ENCODE assay signal across 26 cellular contexts in genomic region chr20:58886546-58886945, GRCh38. TPM values are rescaled to one million over a fixed set of nuclear protein-coding genes. Genes with fewer than 3 reads are reported as not detected.
DNase-seq lines count a peak whose midpoint lies in the region; ATAC-seq, FAIRE-seq and TF ChIP-seq lines count a peak whose summit lies in the region.
"Had no signal": no experiment of that assay in that cellular context is flagged by ENCODE, and none has a peak within 500 bp of the region (broad histone marks: within the 10 kb centered on the region; RNA-seq: fewer than 3 reads in every experiment).

No MANE protein-coding gene starts in this region.

- intact Hi-C loops in GM12878 (cut with micrococcal nuclease; ENCODE audit: unreplicated experiment): loop anchor here (2.0 kb wide), 1 partner anchor 16 kb away; no protein-coding TSS in a partner anchor

- TF ChIP-seq RAD21 in GM12878 (IDR thresholded peaks at IDR 0.05; ENCODE audit: insufficient read depth, low read depth, low read length): no peak

- H3K79me2 ChIP-seq in KMS-11 (ENCODE audit: insufficient read depth, low read depth): peaks cover 4% of the 10 kb centered on the region; the same call in 1 of the 2 replicates
- H3K79me2 ChIP-seq in GM12878 (ENCODE audit: control insufficient read depth, insufficient read depth, low read length): peaks cover 16% of the 10 kb centered on the region

- TF ChIP-seq CTCF in GM12865 (IDR thresholded peaks at IDR 0.05; ENCODE audit: insufficient read depth, low read depth, low read length, missing control alignments) (no peak), KMS-11 (conservative IDR thresholded peaks at IDR 0.05; ENCODE audit: low read depth, low read length) (no peak), GM12878 (IDR thresholded peaks at IDR 0.05 in 2 of 3, conservative IDR thresholded peaks at IDR 0.05 in 1 of 3; ENCODE audit: control insufficient read depth in 2 of 3, extremely low read depth in 1 of 3, insufficient read depth in 1 of 3, low read depth in 3 of 3, low read length in 3 of 3) (no peak)

- peak; percentile 18 for ATAC-seq in GM12878
- ATAC-seq: effector memory CD8-positive, alpha-beta T cell; left colon; Right ventricle myocardium inferior; upper lobe of right lung had no signal

- H3K9ac ChIP-seq in BLaER1 treated with 17β-estradiol and CSF1 and Interleukin-3, amounts not matched to agents 10 nM and 100 nM: no peak overlapping the region; a peak in 1 of 22 replicates
- no peak overlapping the region for H3K9ac ChIP-seq in KMS-11
- H3K9ac ChIP-seq in GM12878 (ENCODE audit: control insufficient read depth, insufficient read depth, low read length): no peak overlapping the region

- no peak for TF ChIP-seq EP300 in GM12878 (IDR thresholded peaks at IDR 0.05; ENCODE audit: borderline replicate concordance in 1 of 2, control insufficient read depth in 1 of 2, low read depth in 2 of 2, low read length in 2 of 2)

- peaks cover 19 to 50% (median 33%) of the 10 kb centered on the region in 10 experiments for H3K4me1 ChIP-seq in BLaER1 treated with 17β-estradiol and CSF1 and Interleukin-3, amounts not matched to agents 10 nM and 100 nM
- peaks cover 26% of the 10 kb centered on the region for H3K4me1 ChIP-seq in KMS-11 (ENCODE audit: low read depth, poor library complexity, severe bottlenecking)
- H3K4me1 ChIP-seq in GM12878 (ENCODE audit: control insufficient read depth, insufficient read depth, low read length): peaks cover 16% of the 10 kb centered on the region
- H3K4me1 ChIP-seq: upper lobe of right lung had no signal

- H3K4me2 ChIP-seq in BLaER1 treated with 17β-estradiol and CSF1 and Interleukin-3, amounts not matched to agents 10 nM and 100 nM: peak overlapping the region in 6 of 11 experiments; percentile 8 to 94 (median 84); a peak in 7 of 22 replicates
- peak overlapping the region; percentile 22; the same call in 1 of the 2 replicates for H3K4me2 ChIP-seq in KMS-11
- H3K4me2 ChIP-seq in GM12878 (ENCODE audit: control insufficient read depth, insufficient read depth): peak overlapping the region; percentile 39; the same call in 1 of the 2 replicates
- H3K4me2 ChIP-seq: smooth muscle cell had no signal

- no peak for TF ChIP-seq POLR2A in GM12878 (IDR thresholded peaks at IDR 0.05; ENCODE audit: low read depth, low read length)

- peak; percentile 66 for DNase-seq in GM12865 (ENCODE audit: low read depth)
- DNase-seq in GM12878 (ENCODE audit: low read depth, low spot score): no peak
- no peak for DNase-seq in H7
- no peak for DNase-seq in SHP77 treated with DMSO at 0.1 percent for 48 hours (lab: John Stamatoyannopoulos, UW)
- no peak for DNase-seq in ACHN
- DNase-seq: activated gamma-delta T cell; activated T-cell treated with anti-CD3 and anti-CD28 coated beads, Interleukin-2, amount 50 U/mL, for 1 hour; Calu3; caudate nucleus; DND-41; effector memory CD8-positive, alpha-beta T cell; GF-D8; left colon; NCI-H1048; NCI-H1694; stimulated activated naive CD4-positive, alpha-beta T cell treated with Interleukin-2 at 50 U/mL for 16 hours; upper lobe of right lung had no signal

- H3K9me3 ChIP-seq in BLaER1 treated with 17β-estradiol and CSF1 and Interleukin-3, amounts not matched to agents 10 nM and 100 nM (replicated peaks in 1 of 11): peaks cover 0 to 18% (median 8%) of the 10 kb centered on the region in 11 experiments; a peak in 13 of 22 replicates
- H3K9me3 ChIP-seq in GM12878 (replicated peaks; ENCODE audit: control insufficient read depth, insufficient read depth, low read length): no peaks in the 10 kb centered on the region
- H3K9me3 ChIP-seq: right atrium auricular region, suprapubic skin, upper lobe of right lung had no signal

- POLR2A ChIA-PET in GM12878 (lab: Charles Lee): interaction anchor here (0.6 to 1.4 kb wide), 3 partner anchors 21 to 156 kb away, joined by 3 to 16 read pairs (median 4); partner anchors contain the start of gene PRELID3B

- H3K4me3 ChIP-seq in BLaER1 treated with 17β-estradiol and CSF1 and Interleukin-3, amounts not matched to agents 10 nM and 100 nM: no peak overlapping the region
- H3K4me3 ChIP-seq in GM12865 (ENCODE audit: low read depth, low read length) (no peak overlapping the region), KMS-11 (IDR thresholded peaks at IDR 0.05; ENCODE audit: insufficient read depth, low read depth, low read length) (no peak overlapping the region), GM12878 (no peak overlapping the region), H7 (ENCODE audit: insufficient read depth, low read depth, low read length) (no peak overlapping the region)
- H3K4me3 ChIP-seq: coronary artery, right atrium auricular region, smooth muscle cell, suprapubic skin, upper lobe of right lung had no signal

- H3K27me3 ChIP-seq in BLaER1 treated with 17β-estradiol and CSF1 and Interleukin-3, amounts not matched to agents 10 nM and 100 nM: no peaks in the 10 kb centered on the region
- H3K27me3 ChIP-seq in KMS-11 (ENCODE audit: insufficient read depth, low read depth) (no peaks in the 10 kb centered on the region; the same call in 1 of the 2 replicates), GM12878 (replicated peaks in 1 of 2; ENCODE audit: control insufficient read depth in 2 of 2, insufficient read depth in 2 of 2, low read length in 1 of 2) (no peaks in the 10 kb centered on the region), H7 (ENCODE audit: control insufficient read depth, insufficient read depth, low read length) (peaks cover 9% of the 10 kb centered on the region)
- H3K27me3 ChIP-seq: right atrium auricular region, suprapubic skin, upper lobe of right lung had no signal

- in situ Hi-C loops in GM12878 (cut with MboI) (no loop called here), ACHN (cut with HindIII; ENCODE audit: low pct_ligation_motif_present, low pct_unique_long_range_greater_than_20kb, low sequenced_read_pairs) (no loop called here)

- H2AFZ ChIP-seq in KMS-11 (ENCODE audit: low read depth) (no peak overlapping the region), GM12878 (ENCODE audit: control insufficient read depth, low read depth, low read length) (no peak overlapping the region)

- FAIRE-seq in GM12878 (lab: Jason Lieb, UNC): no peak

- RAD21 ChIA-PET in GM12878 (lab: Charles Lee; ENCODE audit: unreplicated experiment): interaction anchor here (0.7 to 1.5 kb wide), 9 partner anchors 12 to 235 kb away, joined by 3 to 20 read pairs (median 3); partner anchors contain the start of gene STX16

- peaks cover 0 to 16% (median 9%) of the 10 kb centered on the region in 11 experiments; a peak in 10 of 22 replicates for H4K20me1 ChIP-seq in BLaER1 treated with 17β-estradiol and CSF1 and Interleukin-3, amounts not matched to agents 10 nM and 100 nM
- H4K20me1 ChIP-seq in KMS-11 (ENCODE audit: insufficient read depth) (no peaks in the 10 kb centered on the region), GM12878 (ENCODE audit: control insufficient read depth, insufficient read depth) (no peaks in the 10 kb centered on the region)

- SMC1A ChIA-PET in GM12878 (lab: Charles Lee; ENCODE audit: uncharacterized antibody, unreplicated experiment): interaction anchor here (0.8 to 1.9 kb wide), 12 partner anchors 11 to 201 kb away, joined by 3 to 10 read pairs (median 4); no protein-coding TSS in a partner anchor

- no peak overlapping the region for H3K27ac ChIP-seq in BLaER1 treated with 17β-estradiol and CSF1 and Interleukin-3, amounts not matched to agents 10 nM and 100 nM
- H3K27ac ChIP-seq in KMS-11: no peak overlapping the region; the same call in 1 of the 2 replicates
- H3K27ac ChIP-seq in GM12878 (ENCODE audit: control insufficient read depth, insufficient read depth): peak overlapping the region; percentile 5; the same call in 1 of the 2 replicates
- H3K27ac ChIP-seq: coronary artery, right atrium auricular region, suprapubic skin, upper lobe of right lung had no signal

- H3K36me3 ChIP-seq in BLaER1 treated with 17β-estradiol and CSF1 and Interleukin-3, amounts not matched to agents 10 nM and 100 nM: no peaks in the 10 kb centered on the region
- H3K36me3 ChIP-seq in KMS-11 (ENCODE audit: insufficient read depth) (no peaks in the 10 kb centered on the region), GM12878 (ENCODE audit: control insufficient read depth in 2 of 2, insufficient read depth in 2 of 2, low read length in 1 of 2) (no peaks in the 10 kb centered on the region), H7 (replicated peaks; ENCODE audit: control insufficient read depth, insufficient read depth, low read length) (no peaks in the 10 kb centered on the region)
- H3K36me3 ChIP-seq: right atrium auricular region, suprapubic skin, upper lobe of right lung had no signal

- CTCF ChIA-PET in GM12878 (lab: Yijun Ruan, JAX): interaction anchor here (0.6 to 2.0 kb wide), 11 partner anchors 9 to 1972 kb away, joined by 3 to 8 read pairs (median 4); no protein-coding TSS in a partner anchor

- BruUV-seq in GM12878 (replicated peaks; lab: Mats Ljungman, UMichigan): no TSS peak

RNA-seq across cellular contexts. Expression of gene GNAS, which starts 34.0 kb away (rescaled TPM):
- 232 and 244 TPM in 2 replicates for total RNA-seq in GM12878 (2013; cell fraction: nucleolus; rRNA removed)
- 399 and 405 TPM in 2 replicates for total RNA-seq in GM12878 (2014; rRNA removed)
- total RNA-seq in GM12878 (2014; rRNA removed; fragmentation: Illumina TruSeq; extraction: Trizol): 368 and 389 TPM in 2 replicates
- 792 and 818 TPM in 2 replicates for total RNA-seq in GM12878 (2021)
- 423 TPM for polyA plus RNA-seq in GM12878 (2011; ENCODE audit: low read depth)
- 449 and 706 TPM in 2 replicates for polyA plus RNA-seq in GM12878 (2011; rRNA removed)
- 1,135 and 2,097 TPM in 2 replicates for polyA plus RNA-seq in GM12878 (2011; cell fraction: cytosol; rRNA removed)
- 809 and 1,021 TPM in 2 replicates for polyA plus RNA-seq in GM12878 (2011; cell fraction: nucleus; rRNA removed)
- polyA plus RNA-seq in GM12878 (2012): 750 and 915 TPM in 2 replicates
- 838 and 950 TPM in 2 replicates for polyA plus RNA-seq in GM12878 (2014; fragmentation: Illumina TruSeq; extraction: Trizol)
- 100 to 1,000 TPM; 242 to 344 TPM for polyA plus RNA-seq in GM12878 (2014; fragmentation: Nextera tagmentation; extraction: Ambion mirVana)
- polyA plus RNA-seq in GM12878 (2014; rRNA removed): 625 and 680 TPM in 2 replicates
- 100 to 1,000 TPM; 209 to 261 TPM for polyA plus RNA-seq in GM12878 (2016; fragmentation: Nextera tagmentation; extraction: Ambion mirVana)
- polyA minus RNA-seq in GM12878 (2011; rRNA and poly(A)+ RNA removed): 1,102 and 1,227 TPM in 2 replicates
- polyA minus RNA-seq in GM12878 (2011; cell fraction: cytosol; rRNA and poly(A)+ RNA removed): 416 and 532 TPM in 2 replicates
- polyA minus RNA-seq in GM12878 (2011; cell fraction: nucleus; rRNA and poly(A)+ RNA removed): 176 and 287 TPM in 2 replicates
- total RNA-seq in H7 (2014; rRNA removed; shearing (Covaris generic)): 683 and 685 TPM in 2 replicates

RNA-seq across cellular contexts. Expression of gene GNAS-AS1, which starts 35.8 kb away (rescaled TPM):
- 7.0 and 8.7 TPM in 2 replicates for total RNA-seq in GM12878 (2013; cell fraction: nucleolus; rRNA removed)
- total RNA-seq in GM12878 (2014; rRNA removed): 1.9 and 2.1 TPM in 2 replicates
- 0.74 and 0.85 TPM in 2 replicates for total RNA-seq in GM12878 (2014; rRNA removed; fragmentation: Illumina TruSeq; extraction: Trizol)
- total RNA-seq in GM12878 (2021): 1.6 and 2.6 TPM in 2 replicates
- 0.31 TPM for polyA plus RNA-seq in GM12878 (2011; ENCODE audit: low read depth)
- polyA plus RNA-seq in GM12878 (2011; rRNA removed): 0.85 and 0.99 TPM in 2 replicates
- 0.99 and 1.7 TPM in 2 replicates for polyA plus RNA-seq in GM12878 (2011; cell fraction: cytosol; rRNA removed)
- 3.7 and 4.7 TPM in 2 replicates for polyA plus RNA-seq in GM12878 (2011; cell fraction: nucleus; rRNA removed)
- 0.45 and 0.58 TPM in 2 replicates for polyA plus RNA-seq in GM12878 (2012)
- 0.36 and 0.66 TPM in 2 replicates for polyA plus RNA-seq in GM12878 (2014; fragmentation: Illumina TruSeq; extraction: Trizol)
- polyA plus RNA-seq in GM12878 (2014; fragmentation: Nextera tagmentation; extraction: Ambion mirVana): under 1 TPM; 0.06 to 0.35 TPM
- 1.7 and 2.1 TPM in 2 replicates for polyA plus RNA-seq in GM12878 (2014; rRNA removed)
- polyA plus RNA-seq in GM12878 (2016; fragmentation: Nextera tagmentation; extraction: Ambion mirVana): 1 to 10 TPM; 1.4 to 2.7 TPM
- 0.46 and 1.2 TPM in 2 replicates for polyA minus RNA-seq in GM12878 (2011; rRNA and poly(A)+ RNA removed)
- 0.62 and 0.67 TPM in 2 replicates for polyA minus RNA-seq in GM12878 (2011; cell fraction: cytosol; rRNA and poly(A)+ RNA removed)
- polyA minus RNA-seq in GM12878 (2011; cell fraction: nucleus; rRNA and poly(A)+ RNA removed): 2.5 and 5.3 TPM in 2 replicates
- total RNA-seq in H7 (2014; rRNA removed; shearing (Covaris generic)): 0.24 and 0.26 TPM in 2 replicates
- total RNA-seq: right atrium auricular region, suprapubic skin had no signal
- polyA plus RNA-seq: IgD-negative memory B cell, neural cell, smooth muscle cell had no signal

Comparison
In these comparisons a context has a peak if more than half of its experiments do, and no peak if none do; other contexts are left out.
1. H3K4me2 ChIP-seq: peak in every context shown above with its lines; median percentile 84 in BLaER1 treated with 17β-estradiol and CSF1 and Interleukin-3, amounts not matched to agents 10 nM and 100 nM; 39 in GM12878; 22 in KMS-11.